ENCODE assay signal across 17 cellular contexts in genomic region chr1:55464550-55464949, GRCh38.
DNase-seq lines count a peak whose midpoint lies in the region; ATAC-seq and TF ChIP-seq lines count a peak whose summit lies in the region.
"Had no signal": no experiment of that assay in that cellular context is flagged by ENCODE, and none has a peak within 500 bp of the region (broad histone marks: within the 10 kb centered on the region; RNA-seq: fewer than 3 reads in every experiment).

No MANE protein-coding gene starts in this region.

- H3K4me3 ChIP-seq in GM23248 (no peak overlapping the region), sigmoid colon (no peak overlapping the region), thymus (ENCODE audit: low read length) (no peak overlapping the region)
- H3K4me3 ChIP-seq: Peyer's patch had no signal

- 61 to 87% methylated on average over 1 of the region's 1 CpG for WGBS in GM23248 (ENCODE audit: low coverage in 1 of 2, low lambda C conversion rate in 2 of 2, missing lambda C conversion rate in 2 of 2), 2 experiments
- 88 to 95% methylated on average over 1 of the region's 1 CpG for WGBS in sigmoid colon, 2 donors
- 98% methylated on average over 1 of the region's 1 CpG for WGBS in thymus

- no peaks in the 10 kb centered on the region for H4K20me1 ChIP-seq in GM23248 (ENCODE audit: insufficient read depth)

- no peak for TF ChIP-seq POLR2A in sigmoid colon (IDR thresholded peaks at IDR 0.05)

- H3K79me2 ChIP-seq in GM23248 (ENCODE audit: insufficient read depth) = no peaks in the 10 kb centered on the region

- TF ChIP-seq EP300 in sigmoid colon (IDR thresholded peaks at IDR 0.05) = no peak

- H3K36me3 ChIP-seq in GM23248 (ENCODE audit: low read depth) (no peaks in the 10 kb centered on the region), sigmoid colon (no peaks in the 10 kb centered on the region), thymus (ENCODE audit: control insufficient read depth, insufficient read depth) (no peaks in the 10 kb centered on the region)
- H3K36me3 ChIP-seq: Peyer's patch had no signal

- no peak overlapping the region for H3K4me2 ChIP-seq in GM23248 (ENCODE audit: unreplicated experiment)
- H3K4me2 ChIP-seq: KMS-11 had no signal

- CTCF ChIA-PET in CD4-positive, alpha-beta T cell (lab: Charles Lee) = no interaction called here

- H3K4me3 Mint-ChIP-seq in CD4-positive, alpha-beta T cell = no peak overlapping the region
- no peak overlapping the region for H3K4me3 Mint-ChIP-seq in nephron progenitor cell

- H3K27me3 ChIP-seq in GM23248 (replicated peaks; ENCODE audit: insufficient read depth) (no peaks in the 10 kb centered on the region), sigmoid colon (no peaks in the 10 kb centered on the region), thymus (ENCODE audit: control insufficient read depth, insufficient read depth) (no peaks in the 10 kb centered on the region)
- H3K27me3 ChIP-seq in CD4-positive, alpha-beta T cell (ENCODE audit: control insufficient read depth, insufficient read depth, low read length) = no peaks in the 10 kb centered on the region
- H3K27me3 ChIP-seq: Peyer's patch had no signal

- TF ChIP-seq CTCF in sigmoid colon (IDR thresholded peaks at IDR 0.05) (no peak), nephron progenitor cell (IDR thresholded peaks at IDR 0.05) (no peak)
- TF ChIP-seq CTCF in CD4-positive, alpha-beta T cell (IDR thresholded peaks at IDR 0.05) = no peak

- peak overlapping the region; percentile 47; the same call in 1 of the 2 replicates for H2AFZ ChIP-seq in GM23248

- POLR2A ChIA-PET in CD4-positive, alpha-beta T cell (lab: Charles Lee) = no interaction called here

- H3K27ac Mint-ChIP-seq in CD4-positive, alpha-beta T cell = no peak overlapping the region
- no peak overlapping the region for H3K27ac Mint-ChIP-seq in nephron progenitor cell

- H3K9me3 ChIP-seq in GM23248 (ENCODE audit: low read depth) = no peaks in the 10 kb centered on the region
- H3K9me3 ChIP-seq in sigmoid colon = no peaks in the 10 kb centered on the region
- H3K9me3 ChIP-seq in thymus (ENCODE audit: control insufficient read depth) = no peaks in the 10 kb centered on the region
- no peaks in the 10 kb centered on the region for H3K9me3 ChIP-seq in CD4-positive, alpha-beta T cell (ENCODE audit: control insufficient read depth, low read length)
- H3K9me3 ChIP-seq: Peyer's patch had no signal

- no peaks in the 10 kb centered on the region for H3K36me3 Mint-ChIP-seq in CD4-positive, alpha-beta T cell (ENCODE audit: low read depth)
- H3K36me3 Mint-ChIP-seq in nephron progenitor cell (ENCODE audit: low read depth) = no peaks in the 10 kb centered on the region

- peaks cover 4% of the 10 kb centered on the region for H3K9me3 Mint-ChIP-seq in CD4-positive, alpha-beta T cell
- peaks cover 9% of the 10 kb centered on the region for H3K9me3 Mint-ChIP-seq in nephron progenitor cell

- DNase-seq in GM23248 (no peak), fibroblast of gingiva (ENCODE audit: low read depth) (peak; percentile 55), sigmoid colon (no peak), NK-92 (lab: John Stamatoyannopoulos, UW; ENCODE audit: unreplicated experiment) (no peak), NCI-H2029 treated with DMSO at 0.1 percent for 48 hours (lab: John Stamatoyannopoulos, UW) (no peak), nephron progenitor cell (no peak)
- DNase-seq in CD4-positive, alpha-beta T cell = no peak
- DNase-seq: AML-193; NCI-H1417; NCI-H1930; NCI-H526; NK-92 treated with Interleukin-12 subunit alpha and Interleukin-12 subunit beta, amount 100 ng/mL, for 24 hours; Peyer's patch had no signal

- no peaks in the 10 kb centered on the region for H3K9me2 ChIP-seq in GM23248 (ENCODE audit: insufficient read depth)

- H3K27me3 Mint-ChIP-seq in CD4-positive, alpha-beta T cell = no peaks in the 10 kb centered on the region
- peaks cover 3% of the 10 kb centered on the region for H3K27me3 Mint-ChIP-seq in nephron progenitor cell (ENCODE audit: low read depth, poor library complexity)

- H3K4me1 ChIP-seq in GM23248 (ENCODE audit: insufficient read depth) (no peaks in the 10 kb centered on the region), sigmoid colon (peaks cover 0 to 9% (median 2%) of the 10 kb centered on the region in 4 donors), thymus (ENCODE audit: control insufficient read depth, insufficient read depth, low read length) (peaks cover 14% of the 10 kb centered on the region)
- H3K4me1 ChIP-seq: Peyer's patch had no signal

- no peak for ATAC-seq in CD4-positive, alpha-beta T cell (ENCODE audit: poor library complexity)

- in situ Hi-C loops in GM23248 (cut with MboI) = no loop called here

- H3K4me1 Mint-ChIP-seq in CD4-positive, alpha-beta T cell (ENCODE audit: low read depth) = no peaks in the 10 kb centered on the region
- peaks cover 19% of the 10 kb centered on the region for H3K4me1 Mint-ChIP-seq in nephron progenitor cell

- intact Hi-C loops in sigmoid colon (cut with DNase I) = no loop called here
- intact Hi-C loops in CD4-positive, alpha-beta T cell (cut with DNase I, micrococcal nuclease) = no loop called here

- H3K27ac ChIP-seq in GM23248 (no peak overlapping the region), sigmoid colon (peak overlapping the region; percentile 27 to 76 (median 72)), thymus (ENCODE audit: low read depth) (peak overlapping the region; percentile 77)
- no peak overlapping the region for H3K27ac ChIP-seq in CD4-positive, alpha-beta T cell (ENCODE audit: low read depth, low read length)
- H3K27ac ChIP-seq: 22Rv1, C4-2B, KMS-11 had no signal

- 0 out of 2 replicates have a peak, but pooled peaks cover 7% of the 10 kb centered on the region for H3F3A ChIP-seq in GM23248 (ENCODE audit: insufficient read depth)

- H3K9ac ChIP-seq in GM23248 = no peak overlapping the region
- H3K9ac ChIP-seq: KMS-11 had no signal

Comparison
In these comparisons a context has a peak if more than half of its experiments do, and no peak if none do; other contexts are left out.
1. H3K27ac ChIP-seq: peak in sigmoid colon (4 of 4) and thymus (single experiment); none in GM23248 (single experiment) and CD4-positive, alpha-beta T cell (single experiment).